Comparison of ENCODE assay signal across 10 cellular contexts in the genomic region with DNA sequence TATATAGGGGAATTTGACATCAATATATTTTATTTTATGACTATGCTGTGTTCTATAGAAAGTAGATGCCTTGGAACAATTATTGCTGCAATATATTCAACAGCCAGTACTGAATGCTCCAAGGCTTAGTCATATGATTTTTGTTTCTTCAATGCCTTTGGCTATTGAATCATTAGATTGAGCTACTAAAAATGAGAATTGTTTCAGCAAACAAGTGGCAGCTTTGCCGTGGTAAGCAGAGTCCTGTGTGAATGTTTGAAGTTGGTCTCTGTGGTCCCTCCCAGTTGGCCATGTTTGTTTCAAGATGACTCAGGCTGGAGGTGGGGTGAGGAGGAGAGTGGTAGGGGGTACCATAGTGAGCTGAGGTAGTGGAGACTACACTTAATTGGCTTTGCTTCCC.
A peak's percentile ranks its signal among the peaks of the same experiment; 100 is the strongest.
DNase-seq lines count a peak whose midpoint lies in the region; ATAC-seq and TF ChIP-seq lines count a peak whose summit lies in the region.
"Had no signal": no experiment of that assay in that cellular context is flagged by ENCODE, and none has a peak within 500 bp of the region (broad histone marks: within the 10 kb centered on the region; RNA-seq: fewer than 3 reads in every experiment).

No MANE protein-coding gene starts in this region.

- H3K4me1 Mint-ChIP-seq in activated T-helper 1 cell treated with anti-CD3 and anti-CD28 coated beads, Interleukin-12 subunit alpha, Interleukin-12 subunit beta, Interleukin-2, Interleukin-4 antibody, amounts not matched to agents 30 ng/mL and 10 ng/mL and 1 ng/mL, durations not matched to agents 14 hours and 24 hours and 36 hours (ENCODE audit: low read depth): peaks cover 19% of the 10 kb centered on the region

- no peak overlapping the region for H3K4me3 Mint-ChIP-seq in activated T-helper 1 cell treated with anti-CD3 and anti-CD28 coated beads, Interleukin-12 subunit alpha, Interleukin-12 subunit beta, Interleukin-2, Interleukin-4 antibody, amounts not matched to agents 30 ng/mL and 10 ng/mL and 1 ng/mL, durations not matched to agents 14 hours and 24 hours and 36 hours
- H3K4me3 Mint-ChIP-seq: CD8-positive, alpha-beta memory T cell had no signal

- peaks cover 2% of the 10 kb centered on the region for H3K27me3 Mint-ChIP-seq in activated T-helper 1 cell treated with anti-CD3 and anti-CD28 coated beads, Interleukin-12 subunit alpha, Interleukin-12 subunit beta, Interleukin-2, Interleukin-4 antibody, amounts not matched to agents 30 ng/mL and 10 ng/mL and 1 ng/mL, durations not matched to agents 14 hours and 24 hours and 36 hours (ENCODE audit: insufficient read depth)
- H3K27me3 Mint-ChIP-seq: CD8-positive, alpha-beta memory T cell had no signal

- H3K4me3 ChIP-seq in heart right ventricle (no peak overlapping the region), thyroid gland (replicated peaks in 1 of 3) (no peak overlapping the region)

- 76 to 89% methylated on average over 1 of the region's 1 CpG for WGBS in heart right ventricle, 2 donors
- 83 to 92% methylated on average over 1 of the region's 1 CpG for WGBS in thyroid gland, 2 donors

- DNase-seq in heart right ventricle: no peak
- no peak for DNase-seq in left ventricle myocardium superior
- peak; percentile 2 for DNase-seq in activated T-helper 1 cell treated with anti-CD3 and anti-CD28 coated beads, Interleukin-12 subunit alpha, Interleukin-12 subunit beta, Interleukin-2, Interleukin-4 antibody, amounts not matched to agents 30 ng/mL and 10 ng/mL and 1 ng/mL, durations not matched to agents 14 hours and 24 hours and 36 hours (ENCODE audit: low spot score)
- peak; percentile 79 for DNase-seq in foreskin melanocyte
- DNase-seq in thyroid gland: no peak
- DNase-seq: CD8-positive, alpha-beta memory T cell; NCI-H82 had no signal

- H3K27ac ChIP-seq in heart right ventricle (peak overlapping the region in 9 of 10 donors; percentile 11 to 92 (median 82)), thyroid gland (peak overlapping the region; percentile 77 to 98 (median 92))

- no peak for TF ChIP-seq POLR2A in thyroid gland (IDR thresholded peaks at IDR 0.05)

- H3K27me3 ChIP-seq in heart right ventricle (no peaks in the 10 kb centered on the region), thyroid gland (no peaks in the 10 kb centered on the region)

- intact Hi-C loops in heart right ventricle (cut with DNase I) (loop anchor here in 3 of 10 donors (10.0 kb wide), 2 partner anchors 176 to 196 kb away; a partner anchor contains a TSS), left ventricle myocardium superior (cut with micrococcal nuclease) (no loop called here), thyroid gland (cut with DNase I) (no loop called here)
- intact Hi-C loops in activated T-helper 1 cell treated with anti-CD3 and anti-CD28 coated beads, Interleukin-12 subunit alpha, Interleukin-12 subunit beta, Interleukin-2, Interleukin-4 antibody, amounts not matched to agents 30 ng/mL and 10 ng/mL and 1 ng/mL, durations not matched to agents 14 hours and 24 hours and 36 hours (cut with micrococcal nuclease): no loop called here

- no peak for ATAC-seq in heart right ventricle
- no peak for ATAC-seq in left ventricle myocardium superior
- ATAC-seq in HG03097 (IDR thresholded peaks at IDR 0.05; ENCODE audit: low FRiP score, unreplicated experiment): no peak
- no peak for ATAC-seq in HG02678 (IDR thresholded peaks at IDR 0.05; ENCODE audit: unreplicated experiment)
- ATAC-seq in GM18870 (IDR thresholded peaks at IDR 0.05; ENCODE audit: unreplicated experiment): no peak

- peaks cover 3% of the 10 kb centered on the region for H3K36me3 Mint-ChIP-seq in activated T-helper 1 cell treated with anti-CD3 and anti-CD28 coated beads, Interleukin-12 subunit alpha, Interleukin-12 subunit beta, Interleukin-2, Interleukin-4 antibody, amounts not matched to agents 30 ng/mL and 10 ng/mL and 1 ng/mL, durations not matched to agents 14 hours and 24 hours and 36 hours (ENCODE audit: low read depth)

- peaks cover 0 to 21% (median 0%) of the 10 kb centered on the region in 11 donors for H3K9me3 ChIP-seq in heart right ventricle
- no peaks in the 10 kb centered on the region for H3K9me3 ChIP-seq in thyroid gland

- TF ChIP-seq CTCF in heart right ventricle (IDR thresholded peaks at IDR 0.05) (no peak), thyroid gland (IDR thresholded peaks at IDR 0.05) (no peak)

- no peak overlapping the region for H3K27ac Mint-ChIP-seq in activated T-helper 1 cell treated with anti-CD3 and anti-CD28 coated beads, Interleukin-12 subunit alpha, Interleukin-12 subunit beta, Interleukin-2, Interleukin-4 antibody, amounts not matched to agents 30 ng/mL and 10 ng/mL and 1 ng/mL, durations not matched to agents 14 hours and 24 hours and 36 hours

- peaks cover 0 to 39% (median 22%) of the 10 kb centered on the region in 9 donors for H3K4me1 ChIP-seq in heart right ventricle
- H3K4me1 ChIP-seq in thyroid gland: peaks cover 11 to 23% of the 10 kb centered on the region in 2 donors

- peaks cover 0 to 9% (median 0%) of the 10 kb centered on the region in 9 donors for H3K36me3 ChIP-seq in heart right ventricle
- H3K36me3 ChIP-seq in thyroid gland: no peaks in the 10 kb centered on the region

- H3K9me3 Mint-ChIP-seq in activated T-helper 1 cell treated with anti-CD3 and anti-CD28 coated beads, Interleukin-12 subunit alpha, Interleukin-12 subunit beta, Interleukin-2, Interleukin-4 antibody, amounts not matched to agents 30 ng/mL and 10 ng/mL and 1 ng/mL, durations not matched to agents 14 hours and 24 hours and 36 hours: peaks cover 8% of the 10 kb centered on the region
- H3K9me3 Mint-ChIP-seq: CD8-positive, alpha-beta memory T cell had no signal

Comparison
In these comparisons a context has a peak if more than half of its experiments do, and no peak if none do; other contexts are left out.
1. DNase-seq: peak in activated T-helper 1 cell treated with anti-CD3 and anti-CD28 coated beads, Interleukin-12 subunit alpha, Interleukin-12 subunit beta, Interleukin-2, Interleukin-4 antibody, amounts not matched to agents 30 ng/mL and 10 ng/mL and 1 ng/mL, durations not matched to agents 14 hours and 24 hours and 36 hours (single experiment) and foreskin melanocyte (single experiment); none in heart right ventricle (0 of 2), left ventricle myocardium superior (single experiment) and thyroid gland (0 of 2).